In genomic region chr11:11758603-11759196, GRCh38 we compare ENCODE assay signal across 20 cellular contexts.
"Had no signal": no experiment of that assay in that cellular context is flagged by ENCODE, and none has a peak within 500 bp of the region (broad histone marks: within the 10 kb centered on the region; RNA-seq: fewer than 3 reads in every experiment).

No MANE protein-coding gene starts in this region.

- H3K36me3 ChIP-seq: SJSA1 had no signal

- H3K27ac ChIP-seq: HL-60, SJSA1, SK-N-MC had no signal

- H3K9me3 ChIP-seq: SJSA1 had no signal

- DNase-seq: KBM-7, MV-4-11, NCI-H1092, NCI-H1105 treated with DMSO at 0.1 percent for 48 hours, NCI-H1417 treated with DMSO at 0.1 percent for 48 hours, NCI-H146, NCI-H1694 treated with DMSO at 0.1 percent for 48 hours, NCI-H1930, NCI-H2081, NCI-H2107, NCI-H2171 treated with DMSO at 0.1 percent for 48 hours, NCI-H345, NCI-H446 treated with DMSO at 0.1 percent for 48 hours, NCI-H510A treated with DMSO at 0.1 percent for 48 hours, NCI-H526, RPMI8226, SIG-M5 had no signal

- H3K4me1 ChIP-seq: SJSA1 had no signal

- H3K4me3 ChIP-seq: SJSA1, SK-N-MC had no signal
